Comparison of ENCODE assay signal across 1 cellular context in genomic region chr10:30039988-30040387, GRCh38.
TF ChIP-seq lines count a peak whose summit lies in the region.

No MANE protein-coding gene starts in this region.

TF ChIP-seq in HepG2, 621 proteins besides CTCF, POLR2A, EP300 and RAD21:
- TF ChIP-seq SNAPC4 (CRISPR knock-in tag; IDR thresholded peaks at IDR 0.05) (no peak), CBX1 (IDR thresholded peaks at IDR 0.05; ENCODE audit: low read depth) (no peak), SIN3A (IDR thresholded peaks at IDR 0.05; ENCODE audit: borderline replicate concordance, low read depth, low read length) (no peak), ZNF276 (CRISPR knock-in tag; IDR thresholded peaks at IDR 0.05; ENCODE audit: low read depth) (no peak), NRL (CRISPR knock-in tag; IDR thresholded peaks at IDR 0.05; ENCODE audit: borderline replicate concordance) (no peak), HDAC1 (CRISPR knock-in tag; IDR thresholded peaks at IDR 0.05) (no peak), ZNF318 (CRISPR knock-in tag; IDR thresholded peaks at IDR 0.05) (no peak), ZBTB44 (CRISPR knock-in tag; IDR thresholded peaks at IDR 0.05) (no peak), ZBTB4 (CRISPR knock-in tag; IDR thresholded peaks at IDR 0.05; ENCODE audit: borderline replicate concordance) (no peak), KLF12 (CRISPR knock-in tag; IDR thresholded peaks at IDR 0.05; ENCODE audit: borderline replicate concordance) (no peak), TFAP4 (IDR thresholded peaks at IDR 0.05; ENCODE audit: borderline replicate concordance, low read depth) (no peak), ZNF296 (CRISPR knock-in tag; conservative IDR thresholded peaks at IDR 0.05) (no peak), ZNF558 (CRISPR knock-in tag; IDR thresholded peaks at IDR 0.05; ENCODE audit: borderline replicate concordance) (no peak), TOPORS (CRISPR knock-in tag; IDR thresholded peaks at IDR 0.05) (no peak), MXD3 (CRISPR knock-in tag; IDR thresholded peaks at IDR 0.05) (no peak), PREB (CRISPR knock-in tag; IDR thresholded peaks at IDR 0.05) (no peak), ARHGAP35 (CRISPR knock-in tag; IDR thresholded peaks at IDR 0.05; ENCODE audit: borderline replicate concordance) (no peak), REL (CRISPR knock-in tag; conservative IDR thresholded peaks at IDR 0.05) (no peak)
